Comparison of ENCODE assay signal across 8 cellular contexts in genomic region chr5:125412561-125413535, GRCh38.
DNase-seq lines count a peak whose midpoint lies in the region; ATAC-seq and TF ChIP-seq lines count a peak whose summit lies in the region.

No MANE protein-coding gene starts in this region.

- H3K4me3 ChIP-seq in OCI-LY3 (ENCODE audit: low read length) (peak overlapping the region; percentile 77), endodermal cell (ENCODE audit: low read length) (no peak overlapping the region), lung (no peak overlapping the region), tibial artery (no peak overlapping the region)

- H3K9me3 Mint-ChIP-seq in endodermal cell, result no peaks in the 10 kb centered on the region

- peak; percentile 51 for ATAC-seq in GM19397 (IDR thresholded peaks at IDR 0.05; ENCODE audit: unreplicated experiment)
- no peak for ATAC-seq in lung (ENCODE audit: insufficient read depth, low FRiP score)

- no peaks in the 10 kb centered on the region for H4K20me1 ChIP-seq in OCI-LY3 (ENCODE audit: insufficient read depth, low read length)

- H3K4me1 Mint-ChIP-seq in endodermal cell, result peaks cover 62% of the 10 kb centered on the region

- DNase-seq in HPDE6-E6E7 (ENCODE audit: extremely low spot score) (peak; percentile 44), endodermal cell (peak; percentile 91), lung (ENCODE audit: low spot score) (peak; percentile 40), tibial artery (peak; percentile 42 to 71)
- DNase-seq in activated CD4-positive, alpha-beta T cell treated with anti-CD3 and anti-CD28 coated beads for 48 hours, result no peak

- no peaks in the 10 kb centered on the region for H3K79me2 ChIP-seq in OCI-LY3 (ENCODE audit: low read length)

- H3K27ac ChIP-seq in 22Rv1 (peak overlapping the region; percentile 94), OCI-LY3 (ENCODE audit: low read length) (peak overlapping the region; percentile 74), endodermal cell (ENCODE audit: low read depth, low read length) (peak overlapping the region; percentile 98), lung (ENCODE audit: low read depth in 1 of 2, low read length in 1 of 2) (no peak overlapping the region), tibial artery (peak overlapping the region in 1 of 2 donors; percentile 47)

- peak; percentile 69 for TF ChIP-seq CTCF in 22Rv1 (IDR thresholded peaks at IDR 0.05)
- peak; percentile 40 for TF ChIP-seq CTCF in OCI-LY3 (IDR thresholded peaks at IDR 0.05; ENCODE audit: low read depth, low read length)
- TF ChIP-seq CTCF in endodermal cell (conservative IDR thresholded peaks at IDR 0.05), result peak; percentile 66
- TF ChIP-seq CTCF in lung (IDR thresholded peaks at IDR 0.05; ENCODE audit: control extremely low read depth, extremely low read depth), result no peak
- peak in 1 of 2 experiments; percentile 14 for TF ChIP-seq CTCF in tibial artery (IDR thresholded peaks at IDR 0.05)

- 27 to 41% methylated on average over 4 to 14 of the region's 14 CpGs for whole genome bisulfite sequencing in endodermal cell (ENCODE audit: insufficient coverage in 1 of 2, insufficient read length in 1 of 2), 2 experiments
- WGBS in lung, 2 donors, result 29 to 38% methylated on average over 14 of the region's 14 CpGs

- intact Hi-C loops in tibial artery (cut with DNase I; ENCODE audit: low total_unique reads), result no loop called here

- H3K36me3 ChIP-seq in OCI-LY3 (replicated peaks; ENCODE audit: low read depth, low read length) (no peaks in the 10 kb centered on the region), endodermal cell (ENCODE audit: control insufficient read depth, insufficient read depth, low read length) (no peaks in the 10 kb centered on the region), lung (ENCODE audit: control insufficient read depth in 2 of 2, insufficient read depth in 2 of 2, low read length in 2 of 2) (no peaks in the 10 kb centered on the region), tibial artery (no peaks in the 10 kb centered on the region)

- peaks cover 53% of the 10 kb centered on the region for H3K4me1 ChIP-seq in OCI-LY3 (ENCODE audit: low read length)
- H3K4me1 ChIP-seq in endodermal cell (ENCODE audit: control insufficient read depth, insufficient read depth, low read length), result peaks cover 22% of the 10 kb centered on the region
- H3K4me1 ChIP-seq in lung (ENCODE audit: control insufficient read depth in 2 of 2, insufficient read depth in 2 of 2, low read length in 2 of 2), result peaks cover 0 to 11% of the 10 kb centered on the region in 2 donors
- peaks cover 0 to 50% (median 29%) of the 10 kb centered on the region in 4 donors for H3K4me1 ChIP-seq in tibial artery

- H3K27me3 ChIP-seq in OCI-LY3 (ENCODE audit: low read depth, low read length) (peaks cover 6% of the 10 kb centered on the region; the same call in 1 of the 2 replicates), endodermal cell (ENCODE audit: control insufficient read depth, insufficient read depth, low read length, poor library complexity, severe bottlenecking) (peaks cover 10% of the 10 kb centered on the region), lung (ENCODE audit: control insufficient read depth, insufficient read depth) (no peaks in the 10 kb centered on the region), tibial artery (no peaks in the 10 kb centered on the region)

- H3K4me2 ChIP-seq in OCI-LY3 (ENCODE audit: low read length), result peak overlapping the region; percentile 100

- H3K9ac ChIP-seq in OCI-LY3 (ENCODE audit: low read length), result peak overlapping the region; percentile 67
- H3K9ac ChIP-seq in endodermal cell (ENCODE audit: extremely low read depth, low read length, poor library complexity, severe bottlenecking), result no peak overlapping the region

- peaks cover 6% of the 10 kb centered on the region for H3K27me3 Mint-ChIP-seq in endodermal cell (ENCODE audit: insufficient read depth)

- no peak overlapping the region for H3K4me3 Mint-ChIP-seq in endodermal cell

- H3K9me3 ChIP-seq in OCI-LY3 (ENCODE audit: insufficient read depth, low read length) (no peaks in the 10 kb centered on the region), endodermal cell (ENCODE audit: control insufficient read depth, low read length) (no peaks in the 10 kb centered on the region), lung (ENCODE audit: control insufficient read depth in 2 of 2, insufficient read depth in 1 of 2, low read length in 1 of 2) (no peaks in the 10 kb centered on the region), tibial artery (no peaks in the 10 kb centered on the region)

- H3K36me3 Mint-ChIP-seq in endodermal cell (ENCODE audit: low read depth), result no peaks in the 10 kb centered on the region

- H2AFZ ChIP-seq in OCI-LY3 (ENCODE audit: low read depth, low read length), result no peak overlapping the region

- no peak overlapping the region for H3K27ac Mint-ChIP-seq in endodermal cell

Comparison
In these comparisons a context has a peak if more than half of its experiments do, and no peak if none do; other contexts are left out.
1. H3K27ac ChIP-seq: peak in 22Rv1 (single experiment), OCI-LY3 (single experiment) and endodermal cell (single experiment); none in lung (0 of 2).